Comparison of ENCODE assay signal across 25 cellular contexts in the genomic region with DNA sequence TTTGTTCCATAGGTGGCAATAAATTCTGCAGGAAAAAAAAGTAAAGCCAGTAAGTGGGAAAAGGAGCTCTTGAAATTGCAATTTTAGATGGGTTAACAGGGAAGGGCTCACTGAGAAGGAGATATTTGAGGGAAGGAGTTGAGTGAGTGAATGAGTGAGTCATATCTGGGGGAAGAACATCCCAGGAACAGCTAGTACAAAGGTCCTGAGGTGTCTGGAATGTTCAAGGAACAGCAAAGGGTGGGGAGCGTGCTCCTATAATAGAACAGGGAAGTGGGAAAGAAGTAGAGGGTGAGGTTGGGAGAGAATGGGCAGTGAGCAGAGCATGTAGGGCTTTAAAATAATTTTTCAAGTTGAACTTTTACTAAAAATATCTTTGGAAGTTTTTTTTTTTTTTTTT.
DNase-seq lines count a peak whose midpoint lies in the region; TF ChIP-seq lines count a peak whose summit lies in the region.
"Had no signal": no experiment of that assay in that cellular context is flagged by ENCODE, and none has a peak within 500 bp of the region (broad histone marks: within the 10 kb centered on the region; RNA-seq: fewer than 3 reads in every experiment).

No MANE protein-coding gene starts in this region.

- no peak for TF ChIP-seq CTCF in epithelial cell of esophagus (IDR thresholded peaks at IDR 0.05; ENCODE audit: insufficient read depth, low read depth, low read length, missing control alignments)

- DNase-seq in ELR (ENCODE audit: low read depth) (peak; percentile 30), LHCN-M2 (ENCODE audit: low read depth) (peak; percentile 66), epithelial cell of esophagus (ENCODE audit: low read depth) (peak; percentile 68), mucosa of gallbladder (ENCODE audit: low spot score) (peak; percentile 21), NCI-H82 (lab: John Stamatoyannopoulos, UW) (no peak), SW480 (ENCODE audit: low spot score) (no peak), HuH-7.5 (ENCODE audit: low spot score) (no peak)
- DNase-seq in activated CD4-positive, alpha-beta T cell treated with anti-CD3 and anti-CD28 coated beads, Interleukin-2, amount 50 U/mL, for 1 hour: no peak
- DNase-seq: ACHN; activated naive CD4-positive, alpha-beta T cell; activated T-cell treated with anti-CD3 and anti-CD28 coated beads, Interleukin-2, amount 50 U/mL, for 1 hour; BE2C; CD8-positive, alpha-beta memory T cell; effector CD8-positive, alpha-beta T cell; foreskin melanocyte; midbrain; natural killer cell; NCI-H1417 treated with DMSO at 0.1 percent for 48 hours; NCI-H2081 treated with DMSO at 0.1 percent for 48 hours; NCI-H774; T-helper 17 cell; upper lobe of left lung had no signal

- H3K4me3 ChIP-seq in epithelial cell of esophagus (ENCODE audit: low read length): no peak overlapping the region
- H3K4me3 ChIP-seq: GM23338, K562, SK-N-MC, upper lobe of left lung had no signal

Comparison
In these comparisons a context has a peak if more than half of its experiments do, and no peak if none do; other contexts are left out.
1. DNase-seq: peak in ELR (single experiment), LHCN-M2 (single experiment), epithelial cell of esophagus (single experiment) and mucosa of gallbladder (single experiment); none in NCI-H82 (single experiment), activated CD4-positive, alpha-beta T cell treated with anti-CD3 and anti-CD28 coated beads, Interleukin-2, amount 50 U/mL, for 1 hour (single experiment), SW480 (single experiment) and HuH-7.5 (single experiment).